In genomic region chr10:22537810-22538209, GRCh38 we compare ENCODE assay signal across 19 cellular contexts.
"Had no signal": no experiment of that assay in that cellular context is flagged by ENCODE, and none has a peak within 500 bp of the region (broad histone marks: within the 10 kb centered on the region; RNA-seq: fewer than 3 reads in every experiment).

No MANE protein-coding gene starts in this region.

- H3K9me3 ChIP-seq: suprapubic skin, vagina had no signal

- H3K27me3 Mint-ChIP-seq: activated naive CD4-positive, alpha-beta T cell treated with anti-CD3 and anti-CD28 coated beads, Interleukin-2, amount 50 U/mL, for 24 hours; effector memory CD8-positive, alpha-beta T cell; naive thymus-derived CD8-positive, alpha-beta T cell; stimulated activated naive CD8-positive, alpha-beta T cell treated with anti-CD3 and anti-CD28 coated beads, Interleukin-15, Interleukin-2, amounts not matched to agents 100 ng/mL and 50 ng/mL, for 24 hours had no signal

- H3K27ac Mint-ChIP-seq: T-helper 1 cell treated with Interleukin-12 subunit alpha and Interleukin-12 subunit beta and Interleukin-4 antibody, amounts not matched to agents 30 μg/mL and 1 μg/mL, for 36 hours had no signal

- H3K4me1 ChIP-seq: suprapubic skin, vagina had no signal

- H3K27ac ChIP-seq: epithelial cell of prostate, suprapubic skin, vagina had no signal

- H3K4me3 ChIP-seq: suprapubic skin, vagina had no signal

- H3K9me3 Mint-ChIP-seq: activated naive CD4-positive, alpha-beta T cell treated with anti-CD3 and anti-CD28 coated beads, Interleukin-2, amount 50 U/mL, for 24 hours; effector memory CD8-positive, alpha-beta T cell; naive thymus-derived CD8-positive, alpha-beta T cell; stimulated activated naive CD8-positive, alpha-beta T cell treated with anti-CD3 and anti-CD28 coated beads, Interleukin-15, Interleukin-2, amounts not matched to agents 100 ng/mL and 50 ng/mL, for 24 hours had no signal

- H3K27me3 ChIP-seq: suprapubic skin, vagina had no signal

- H3K4me3 Mint-ChIP-seq: activated naive CD4-positive, alpha-beta T cell treated with anti-CD3 and anti-CD28 coated beads, Interleukin-2, amount 50 U/mL, for 24 hours; stimulated activated naive CD8-positive, alpha-beta T cell treated with anti-CD3 and anti-CD28 coated beads, Interleukin-15, Interleukin-2, amounts not matched to agents 100 ng/mL and 50 ng/mL, for 24 hours; T-helper 1 cell treated with Interleukin-12 subunit alpha and Interleukin-12 subunit beta and Interleukin-4 antibody, amounts not matched to agents 30 μg/mL and 1 μg/mL, for 36 hours had no signal

- ATAC-seq: activated CD4-positive, CD25-positive, alpha-beta regulatory T cell treated with anti-CD3 and anti-CD28 coated beads, Interleukin-2, amount 50 U/mL, for 24 hours; effector memory CD8-positive, alpha-beta T cell; naive thymus-derived CD8-positive, alpha-beta T cell had no signal

- DNase-seq: activated CD4-positive, alpha-beta T cell treated with anti-CD3 and anti-CD28 coated beads, Interleukin-2, amount 50 U/mL, for 1 hour; activated CD8-positive, alpha-beta memory T cell treated with anti-CD3 and anti-CD28 coated beads, Interleukin-2, amount 50 U/mL, for 48 hours; activated gamma-delta T cell; activated T-cell treated with anti-CD3 and anti-CD28 coated beads, Interleukin-2, amount 50 U/mL, for 48 hours; dermis blood vessel endothelial cell; effector memory CD8-positive, alpha-beta T cell; mesendoderm; naive thymus-derived CD8-positive, alpha-beta T cell; retina; stimulated activated CD4-positive, alpha-beta T cell treated with anti-CD3 and anti-CD28 coated beads, Interleukin-12 subunit alpha, Interleukin-12 subunit beta, amount 100 ng/mL, for 4 hours; stimulated activated CD4-positive, alpha-beta T cell treated with anti-CD3 and anti-CD28 coated beads, Interleukin-2, amount 100 ng/mL, for 24 hours; trophoblast cell had no signal

- H3K4me1 Mint-ChIP-seq: activated naive CD4-positive, alpha-beta T cell treated with anti-CD3 and anti-CD28 coated beads, Interleukin-2, amount 50 U/mL, for 24 hours had no signal
